In the genomic region with DNA sequence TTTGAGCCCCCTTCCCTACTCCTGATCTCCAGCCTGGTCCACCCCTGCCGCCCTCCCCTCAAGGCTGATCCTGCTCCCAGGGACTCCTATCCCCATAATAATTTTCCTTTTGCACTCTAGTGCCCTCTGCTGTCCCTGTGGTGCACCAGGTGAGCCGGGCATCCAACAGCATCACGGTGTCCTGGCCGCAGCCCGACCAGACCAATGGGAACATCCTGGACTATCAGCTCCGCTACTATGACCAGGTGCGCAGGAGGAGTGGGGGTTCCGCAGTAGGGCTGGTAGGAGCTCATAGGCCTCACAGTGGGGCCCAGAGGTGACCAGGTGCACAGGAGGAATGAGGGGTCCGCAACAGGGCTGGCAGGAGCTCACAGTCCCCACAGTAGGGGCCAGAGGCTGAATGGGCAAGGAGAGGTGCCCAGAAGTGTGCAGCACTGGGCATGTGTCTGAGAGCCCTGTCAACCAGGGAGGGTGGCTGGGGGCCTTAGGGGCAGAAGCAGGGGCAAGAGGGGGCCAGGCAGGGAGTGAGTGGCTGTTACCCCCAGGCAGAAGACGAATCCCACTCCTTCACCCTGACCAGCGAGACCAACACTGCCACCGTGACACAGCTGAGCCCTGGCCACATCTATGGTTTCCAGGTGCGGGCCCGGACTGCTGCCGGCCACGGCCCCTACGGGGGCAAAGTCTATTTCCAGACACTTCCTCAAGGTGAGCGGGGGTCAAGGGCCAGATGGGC, we compare ENCODE assay signal across 8 cellular contexts. TPM values are rescaled to one million over a fixed set of nuclear protein-coding genes. Genes with fewer than 3 reads are reported as not detected.
DNase-seq lines count a peak whose midpoint lies in the region; ATAC-seq, FAIRE-seq and TF ChIP-seq lines count a peak whose summit lies in the region.

No MANE protein-coding gene starts in this region.

- H3K79me2 ChIP-seq in parathyroid adenoma: no peaks in the 10 kb centered on the region

- TF ChIP-seq CTCF in A549 (IDR thresholded peaks at IDR 0.05): peak; percentile 49
- TF ChIP-seq CTCF in GM12865 (IDR thresholded peaks at IDR 0.05; ENCODE audit: insufficient read depth, low read depth, low read length, missing control alignments): peak; percentile 45
- peak; percentile 83 for TF ChIP-seq CTCF in Panc1 (IDR thresholded peaks at IDR 0.05)
- peak; percentile 81 for TF ChIP-seq CTCF in parathyroid adenoma (IDR thresholded peaks at IDR 0.05)

- no peak overlapping the region for H3K4me2 ChIP-seq in A549
- H3K4me2 ChIP-seq in parathyroid adenoma (ENCODE audit: low read length): no peak overlapping the region

- no peaks in the 10 kb centered on the region for H3K36me3 ChIP-seq in Panc1 (ENCODE audit: control insufficient read depth, insufficient read depth, low read length)
- H3K36me3 ChIP-seq in parathyroid adenoma (ENCODE audit: control insufficient read depth, insufficient read depth, low read length): no peaks in the 10 kb centered on the region

- H3K4me3 ChIP-seq in A549 (no peak overlapping the region), GM12865 (ENCODE audit: low read depth, low read length) (no peak overlapping the region), Panc1 (ENCODE audit: low read depth in 2 of 2, low read length in 2 of 2) (no peak overlapping the region), parathyroid adenoma (ENCODE audit: low read depth, low read length) (no peak overlapping the region)

- TF ChIP-seq POLR2A in A549 (IDR thresholded peaks at IDR 0.05; ENCODE audit: low read length): no peak

- BruUV-seq in Panc1 (replicated peaks; lab: Mats Ljungman, UMichigan): no TSS peak

- H3K9ac ChIP-seq in parathyroid adenoma: no peak overlapping the region

- CTCF ChIA-PET in A549 (lab: Yijun Ruan, JAX) (interaction anchor here (0.7 to 5.2 kb wide), 23 partner anchors 9 to 394 kb away, joined by 3 to 40 read pairs (median 4); a partner anchor contains a TSS), Panc1 (lab: Charles Lee) (interaction anchor here (0.5 to 1.0 kb wide), 2 partner anchors 11 to 1356 kb away, joined by 3 to 4 read pairs; no protein-coding TSS in a partner anchor)

- DNase-seq in A549 (ENCODE audit: low read depth in 1 of 2, low spot score in 1 of 2) (peak; percentile 32 to 67), GM12865 (ENCODE audit: low read depth) (no peak), Panc1 (ENCODE audit: low read depth, low spot score) (no peak), NCI-H2196 (lab: John Stamatoyannopoulos, UW; ENCODE audit: unreplicated experiment) (no peak)
- DNase-seq in activated CD8-positive, alpha-beta memory T cell treated with anti-CD3 and anti-CD28 coated beads, Interleukin-2, amount 50 U/mL, for 48 hours: no peak

- H3K9me3 ChIP-seq in A549: no peaks in the 10 kb centered on the region
- no peaks in the 10 kb centered on the region for H3K9me3 ChIP-seq in Panc1 (ENCODE audit: control insufficient read depth, insufficient read depth, low read depth, low read length)
- H3K9me3 ChIP-seq in parathyroid adenoma (ENCODE audit: control insufficient read depth, low read length): no peaks in the 10 kb centered on the region

- no peaks in the 10 kb centered on the region for H3K4me1 ChIP-seq in A549
- H3K4me1 ChIP-seq in Panc1 (ENCODE audit: control insufficient read depth, insufficient read depth, low read length): no peaks in the 10 kb centered on the region
- no peaks in the 10 kb centered on the region for H3K4me1 ChIP-seq in parathyroid adenoma

- no peak overlapping the region for H2AFZ ChIP-seq in parathyroid adenoma

- H3K27me3 ChIP-seq in Panc1 (ENCODE audit: control insufficient read depth, insufficient read depth, low read length): peaks cover 6% of the 10 kb centered on the region; the same call in 1 of the 2 replicates
- H3K27me3 ChIP-seq in parathyroid adenoma (ENCODE audit: control insufficient read depth, insufficient read depth, low read length): no peaks in the 10 kb centered on the region

- peak; percentile 27 to 47; a peak in 3 of 5 replicates for TF ChIP-seq RAD21 in A549 (conservative IDR thresholded peaks at IDR 0.05 in 1 of 2, IDR thresholded peaks at IDR 0.05 in 1 of 2)

- POLR2A ChIA-PET in A549 (lab: Yijun Ruan, JAX): no interaction called here
- POLR2A ChIA-PET in Panc1 (lab: Charles Lee): interaction anchor here (0.7 kb wide), 1 partner anchor 217 kb away, joined by 23 read pairs; no protein-coding TSS in a partner anchor

- WGBS in A549 (ENCODE audit: missing lambda C conversion rate): 5% methylated on average over 11 of the region's 18 CpGs

- FAIRE-seq in A549 (lab: Jason Lieb, UNC): no peak

- H3K27ac ChIP-seq in A549: no peak overlapping the region
- H3K27ac ChIP-seq in Panc1 (ENCODE audit: low read length): no peak overlapping the region
- no peak overlapping the region for H3K27ac ChIP-seq in parathyroid adenoma

- in situ Hi-C loops in Panc1 (cut with HindIII; ENCODE audit: low pct_unique_long_range_greater_than_20kb, low sequenced_read_pairs): no loop called here

- intact Hi-C loops in Panc1 (cut with micrococcal nuclease; ENCODE audit: unreplicated experiment): no loop called here

- ATAC-seq in A549 (peak; percentile 82 to 93), Panc1 (peak; percentile 86), esophagus mucosa (peak; percentile 42), HG03457 (IDR thresholded peaks at IDR 0.05; ENCODE audit: unreplicated experiment) (no peak)

- TF ChIP-seq EP300 in A549 (IDR thresholded peaks at IDR 0.05): no peak

TF ChIP-seq in A549, 52 proteins besides CTCF, POLR2A, EP300 and RAD21:
- no peak for TF ChIP-seq RARB (CRISPR knock-in tag; IDR thresholded peaks at IDR 0.05)
- TF ChIP-seq HOXB5 (CRISPR knock-in tag; IDR thresholded peaks at IDR 0.05): no peak
- no peak for TF ChIP-seq ZC3H11A (IDR thresholded peaks at IDR 0.05)
- TF ChIP-seq NR3C1 (IDR thresholded peaks at IDR 0.05): no peak
- no peak for TF ChIP-seq KDM5A (IDR thresholded peaks at IDR 0.05)
- TF ChIP-seq CBX8 (IDR thresholded peaks at IDR 0.05): no peak
- peak; percentile 58 for TF ChIP-seq SMC3 (IDR thresholded peaks at IDR 0.05)
- no peak for TF ChIP-seq ZSCAN20 (CRISPR knock-in tag; IDR thresholded peaks at IDR 0.05)

RNA-seq across cellular contexts. Expression of a gene that starts 11.7 kb away (rescaled TPM):
- polyA plus RNA-seq in A549 (2011; rRNA removed) (0.26 and 0.32 TPM in 2 replicates), A549 (2017; fragmentation: RNase III; extraction: RNeasy Plus Mini Kit Qiagen cat#74134 plus additional on column Dnase treatment) (0.14 to 0.37 TPM (median 0.22 TPM) in 3 replicates)
- 0.09 and 0.10 TPM in 2 replicates for polyA plus RNA-seq in A549 (2012; cell fraction: cytosol; rRNA removed)
- 0.35 and 0.86 TPM in 2 replicates for polyA plus RNA-seq in A549 (2012; cell fraction: nucleus; rRNA removed)
- polyA minus RNA-seq in A549 (2011; rRNA and poly(A)+ RNA removed): 1.1 and 1.2 TPM in 2 replicates
- total RNA-seq in Panc1 (2021; ENCODE audit: unreplicated experiment) (0.54 TPM), esophagus mucosa (18.1 TPM)
- polyA plus RNA-seq in Panc1 (2012; ENCODE audit: insufficient read length): 2.9 TPM

RNA-seq across cellular contexts. Expression of a gene that starts 19.0 kb away (rescaled TPM):
- polyA plus RNA-seq in A549 (2011; rRNA removed) (0.04 TPM in 1 of 2 replicates, not detected in the other), A549 (2017; fragmentation: RNase III; extraction: RNeasy Plus Mini Kit Qiagen cat#74134 plus additional on column Dnase treatment) (not detected in 3 replicates)
- polyA plus RNA-seq in A549 (2012; cell fraction: cytosol; rRNA removed): not detected in 2 replicates
- polyA plus RNA-seq in A549 (2012; cell fraction: nucleus; rRNA removed): 0.01 and 0.05 TPM in 2 replicates
- not detected in 2 replicates for polyA minus RNA-seq in A549 (2011; rRNA and poly(A)+ RNA removed)
- total RNA-seq in Panc1 (2021; ENCODE audit: unreplicated experiment) (not detected), esophagus mucosa (0.68 TPM)
- 0.12 TPM for polyA plus RNA-seq in Panc1 (2012; ENCODE audit: insufficient read length)

Comparison
In these comparisons a context has a peak if more than half of its experiments do, and no peak if none do; other contexts are left out.
1. DNase-seq: peak in A549 (2 of 2); none in GM12865 (single experiment), Panc1 (single experiment), activated CD8-positive, alpha-beta memory T cell treated with anti-CD3 and anti-CD28 coated beads, Interleukin-2, amount 50 U/mL, for 48 hours (single experiment) and NCI-H2196 (single experiment).
2. RNA of a gene that starts 11.7 kb away (total RNA-seq): 18.1 TPM in esophagus mucosa (single experiment); 0.54 TPM in Panc1 (single experiment); every median in the first group is over 10 times any median in the second.
3. Peak in every context shown above with its lines, with median percentiles within 50 percentile points of each other: CTCF ChIP-seq.